Comparison of ENCODE assay signal across 33 cellular contexts in genomic region chr18:73528066-73528465, GRCh38.
"Had no signal": no experiment of that assay in that cellular context is flagged by ENCODE, and none has a peak within 500 bp of the region (broad histone marks: within the 10 kb centered on the region; RNA-seq: fewer than 3 reads in every experiment).

No MANE protein-coding gene starts in this region.

- DNase-seq: activated B cell treated with CpG ODN at 0.5 μM for 24 hours; activated CD4-positive, alpha-beta T cell treated with anti-CD3 and anti-CD28 coated beads for 48 hours; activated CD4-positive, alpha-beta T cell treated with anti-CD3 and anti-CD28 coated beads, Interleukin-2, amount 50 U/mL, for 1 hour; activated CD4-positive, alpha-beta T cell treated with anti-CD3 and anti-CD28 coated beads, Interleukin-2, amount 50 U/mL, for 48 hours; activated CD8-positive, alpha-beta memory T cell treated with anti-CD3 and anti-CD28 coated beads for 24 hours; activated CD8-positive, alpha-beta T cell treated with anti-CD3 and anti-CD28 coated beads for 36 hours; activated effector memory CD4-positive, alpha-beta T cell treated with Interleukin-2 at 50 U/mL for 16 hours; activated gamma-delta T cell treated with Interleukin-2 at 50 U/mL for 16 hours; activated naive CD4-positive, alpha-beta T cell treated with anti-CD3 and anti-CD28 coated beads, Interleukin-2, amount 50 U/mL, for 16 hours; activated naive CD4-positive, alpha-beta T cell treated with Interleukin-2 at 50 U/mL for 16 hours; activated T-cell treated with anti-CD3 and anti-CD28 coated beads, Interleukin-2, amount 50 U/mL, for 4 hours; amniotic stem cell; anterior cingulate cortex; brain microvascular endothelial cell; dorsolateral prefrontal cortex; effector memory CD8-positive, alpha-beta T cell; erythroblast; foreskin keratinocyte; gastrocnemius medialis; T-helper 1 cell; T-helper 17 cell; T1000; WERI-Rb-1 had no signal

- H3K36me3 ChIP-seq: brain microvascular endothelial cell, esophagus muscularis mucosa, gastrocnemius medialis, WERI-Rb-1 had no signal

- H3K27ac ChIP-seq: brain microvascular endothelial cell, coronary artery, dorsolateral prefrontal cortex, esophagus muscularis mucosa, foreskin keratinocyte, gastrocnemius medialis, WERI-Rb-1 had no signal

- H3K27me3 Mint-ChIP-seq: activated B cell treated with CpG ODN at 0.5 μM for 24 hours; activated CD8-positive, alpha-beta T cell treated with anti-CD3 and anti-CD28 coated beads for 36 hours; activated naive CD8-positive, alpha-beta T cell; activated T-helper 17 cell treated with anti-CD3 and anti-CD28 coated beads, Interleukin-2, amount 50 U/mL, for 72 hours; central memory CD8-positive, alpha-beta T cell; dendritic cell treated with granulocyte-macrophage colony-stimulating factor and Interleukin-4, amounts not matched to agents 40 ng/mL and 50 ng/mL, for 4 days; effector memory CD8-positive, alpha-beta T cell; T-helper 17 cell had no signal

- H3K27ac Mint-ChIP-seq: activated B cell treated with CpG ODN at 0.5 μM for 24 hours; activated CD8-positive, alpha-beta T cell treated with anti-CD3 and anti-CD28 coated beads for 36 hours; activated naive CD8-positive, alpha-beta T cell; activated T-helper 17 cell treated with anti-CD3 and anti-CD28 coated beads, Interleukin-2, amount 50 U/mL, for 72 hours; dendritic cell treated with granulocyte-macrophage colony-stimulating factor and Interleukin-4, amounts not matched to agents 40 ng/mL and 50 ng/mL, for 4 days; effector memory CD8-positive, alpha-beta T cell; T-helper 17 cell; T-helper 2 cell treated with Interferon-gamma antibody and Interleukin-4, amounts not matched to agents 5 μg/mL and 100 μg/mL, for 36 hours had no signal

- H3K36me3 Mint-ChIP-seq: activated naive CD8-positive, alpha-beta T cell had no signal

- H3K4me1 Mint-ChIP-seq: activated B cell treated with CpG ODN at 0.5 μM for 24 hours; activated T-helper 17 cell treated with anti-CD3 and anti-CD28 coated beads, Interleukin-2, amount 50 U/mL, for 72 hours; central memory CD8-positive, alpha-beta T cell; T-helper 17 cell had no signal

- H3K27me3 ChIP-seq: brain microvascular endothelial cell, dorsolateral prefrontal cortex, esophagus muscularis mucosa, foreskin keratinocyte, gastrocnemius medialis had no signal

- FAIRE-seq: astrocyte, bronchial epithelial cell had no signal

- ATAC-seq: activated CD4-positive, CD25-positive, alpha-beta regulatory T cell treated with anti-CD3 and anti-CD28 coated beads, Interleukin-2, amount 50 U/mL, for 24 hours; activated CD8-positive, alpha-beta T cell treated with anti-CD3 and anti-CD28 coated beads for 36 hours; activated T-cell treated with anti-CD3 and anti-CD28 coated beads, Interleukin-2, amount 50 U/mL, for 4 hours; activated T-helper 17 cell treated with anti-CD3 and anti-CD28 coated beads, Interleukin-2, amount 50 U/mL, for 72 hours; effector memory CD8-positive, alpha-beta T cell; foreskin keratinocyte; gastrocnemius medialis; T-helper 17 cell had no signal

- H3K4me1 ChIP-seq: esophagus muscularis mucosa, foreskin keratinocyte, gastrocnemius medialis had no signal

- H3K4me3 ChIP-seq: coronary artery, dorsolateral prefrontal cortex, esophagus muscularis mucosa, gastrocnemius medialis had no signal

- H3K4me3 Mint-ChIP-seq: activated B cell treated with CpG ODN at 0.5 μM for 24 hours; activated CD8-positive, alpha-beta T cell treated with anti-CD3 and anti-CD28 coated beads for 36 hours; activated naive CD8-positive, alpha-beta T cell; activated T-cell treated with anti-CD3 and anti-CD28 coated beads, Interleukin-2, amount 50 U/mL, for 4 hours; activated T-helper 17 cell treated with anti-CD3 and anti-CD28 coated beads, Interleukin-2, amount 50 U/mL, for 72 hours; central memory CD8-positive, alpha-beta T cell; dendritic cell treated with granulocyte-macrophage colony-stimulating factor and Interleukin-4, amounts not matched to agents 40 ng/mL and 50 ng/mL, for 4 days; effector memory CD8-positive, alpha-beta T cell; T-helper 17 cell; T-helper 2 cell treated with Interferon-gamma antibody and Interleukin-4, amounts not matched to agents 5 μg/mL and 100 μg/mL, for 36 hours had no signal

- H3K9me3 ChIP-seq: esophagus muscularis mucosa, gastrocnemius medialis had no signal

- H3K9me3 Mint-ChIP-seq: activated B cell treated with CpG ODN at 0.5 μM for 24 hours; activated CD8-positive, alpha-beta T cell treated with anti-CD3 and anti-CD28 coated beads for 36 hours had no signal
